ENCODE assay signal across 1 cellular context in the genomic region with DNA sequence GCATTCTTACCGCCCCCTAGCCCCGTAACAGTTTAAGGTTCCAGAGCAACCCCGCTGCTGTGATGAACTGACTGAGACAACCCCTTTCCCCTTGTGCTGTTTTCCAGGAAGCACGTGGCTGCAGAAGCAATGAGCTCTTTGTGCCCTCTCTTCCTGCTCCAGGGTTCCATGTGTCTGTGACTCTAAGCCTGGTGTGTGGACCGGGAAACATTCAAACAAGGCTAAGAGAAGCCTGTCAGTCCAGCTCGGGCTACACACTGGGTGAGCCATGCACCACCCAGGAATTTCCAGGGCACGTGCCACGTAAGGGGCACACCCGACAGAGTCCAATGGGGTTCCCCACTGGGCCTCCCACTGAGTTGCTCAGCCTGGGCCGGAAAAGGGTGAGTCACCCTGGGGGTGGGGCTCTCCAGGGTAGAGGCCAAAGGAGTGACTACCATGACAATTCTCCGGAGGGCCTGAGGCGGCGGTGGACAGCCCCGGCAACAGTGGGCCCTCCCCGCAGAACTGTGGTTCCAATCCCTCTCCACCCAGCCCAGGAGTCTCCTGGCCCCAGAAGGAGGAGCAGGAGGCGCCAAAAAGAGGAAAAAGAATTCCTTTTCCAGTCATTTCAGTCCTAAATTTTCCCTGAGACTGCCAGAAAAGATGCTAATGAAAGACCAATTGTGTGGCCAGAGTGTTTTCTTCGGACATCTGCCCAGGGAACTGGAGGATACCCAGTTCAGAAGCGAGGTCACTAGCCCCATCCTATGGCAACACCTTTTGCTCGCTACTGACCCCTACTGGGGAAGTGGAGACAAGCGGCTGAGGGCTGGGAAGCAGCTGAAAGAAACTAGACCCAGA.
TF ChIP-seq lines count a peak whose summit lies in the region.

No MANE protein-coding gene starts in this region.

TF ChIP-seq in K562, 482 proteins besides CTCF, POLR2A, EP300 and RAD21 (continued from another document and continues in another):
- TF ChIP-seq ZNF717 (CRISPR knock-in tag; IDR thresholded peaks at IDR 0.05) (no peak), HMG20A (CRISPR knock-in tag; conservative IDR thresholded peaks at IDR 0.05) (no peak), JUN (IDR thresholded peaks at IDR 0.05; ENCODE audit: borderline replicate concordance, low read depth, low read length) (peak; percentile 95), JUN (CRISPR knock-in tag; IDR thresholded peaks at IDR 0.05; ENCODE audit: borderline replicate concordance) (peak; percentile 91; the same call in 1 of the 2 replicates), HMGN3 (IDR thresholded peaks at IDR 0.05; ENCODE audit: borderline replicate concordance, extremely low read depth, insufficient read length, low read depth, low read length) (no peak), CC2D1A (IDR thresholded peaks at IDR 0.05) (peak; percentile 37), MTA3 (IDR thresholded peaks at IDR 0.05; ENCODE audit: borderline replicate concordance) (peak; percentile 84; the same call in 1 of the 2 replicates), HNRNPUL1 (IDR thresholded peaks at IDR 0.05; ENCODE audit: low read length) (no peak), ZBTB34 (CRISPR knock-in tag; IDR thresholded peaks at IDR 0.05) (0 out of 2 replicates have a peak, but pooled peaks have one; percentile 26), ZNF316 (IDR thresholded peaks at IDR 0.05) (peak; percentile 52; the same call in 1 of the 2 replicates), MYNN (IDR thresholded peaks at IDR 0.05) (peak; percentile 77), MYNN (CRISPR knock-in tag; IDR thresholded peaks at IDR 0.05) (no peak), PCBP2 (IDR thresholded peaks at IDR 0.05; ENCODE audit: low read depth, low read length, poor library complexity, severe bottlenecking) (no peak), POLR2G (IDR thresholded peaks at IDR 0.05; ENCODE audit: low read depth, low read length) (peak; percentile 81), THRAP3 (IDR thresholded peaks at IDR 0.05; ENCODE audit: borderline replicate concordance) (0 out of 2 replicates have a peak, but pooled peaks have one; percentile 48), NFXL1 (CRISPR knock-in tag; IDR thresholded peaks at IDR 0.05) (peak; percentile 49; the same call in 1 of the 2 replicates), ZFX (CRISPR knock-in tag; IDR thresholded peaks at IDR 0.05) (peak; percentile 86), JUND (IDR thresholded peaks at IDR 0.05; ENCODE audit: borderline replicate concordance, low read depth, low read length) (peak; percentile 99), JUND (tag; IDR thresholded peaks at IDR 0.05; ENCODE audit: borderline replicate concordance, low read depth, low read length) (peak; percentile 99), ZNF584 (CRISPR knock-in tag; IDR thresholded peaks at IDR 0.05; ENCODE audit: low read depth) (peak; percentile 92), SIRT6 (IDR thresholded peaks at IDR 0.05; ENCODE audit: low read depth, low read length) (peak; percentile 16), CREM (IDR thresholded peaks at IDR 0.05; ENCODE audit: low read depth) (peak; percentile 37; the same call in 1 of the 2 replicates), FOXJ2 (tag; IDR thresholded peaks at IDR 0.05) (no peak; the same call in 1 of the 2 replicates), MED1 (CRISPR knock-in tag; IDR thresholded peaks at IDR 0.05; ENCODE audit: borderline replicate concordance) (no peak), ZNF165 (CRISPR knock-in tag; IDR thresholded peaks at IDR 0.05; ENCODE audit: borderline replicate concordance) (peak; percentile 67; the same call in 1 of the 2 replicates), FOS (IDR thresholded peaks at IDR 0.05; ENCODE audit: extremely low read depth, insufficient read length) (peak; percentile 55), CEBPG (CRISPR knock-in tag; IDR thresholded peaks at IDR 0.05) (no peak), CEBPG (tag; conservative IDR thresholded peaks at IDR 0.05 in 1 of 2, IDR thresholded peaks at IDR 0.05 in 1 of 2) (no peak), ARID2 (IDR thresholded peaks at IDR 0.05) (no peak), HEY1 (CRISPR knock-in tag; IDR thresholded peaks at IDR 0.05; ENCODE audit: borderline replicate concordance) (no peak), FOXA3 (CRISPR knock-in tag; conservative IDR thresholded peaks at IDR 0.05 in 1 of 2, IDR thresholded peaks at IDR 0.05 in 1 of 2) (no peak), ZNF780A (CRISPR knock-in tag; IDR thresholded peaks at IDR 0.05) (0 out of 2 replicates have a peak, but pooled peaks have one; percentile 22), NUFIP1 (IDR thresholded peaks at IDR 0.05; ENCODE audit: partially characterized antibody) (peak; percentile 4), ZNF354B (CRISPR knock-in tag; IDR thresholded peaks at IDR 0.05) (no peak), ID3 (CRISPR knock-in tag; IDR thresholded peaks at IDR 0.05) (no peak), ID3 (tag; IDR thresholded peaks at IDR 0.05) (peak; percentile 42), TAF1 (IDR thresholded peaks at IDR 0.05; ENCODE audit: control insufficient read depth, extremely low read depth, insufficient read depth, low read length, severe bottlenecking) (peak; percentile 8), L3MBTL2 (IDR thresholded peaks at IDR 0.05) (peak; percentile 94), ELF1 (tag; IDR thresholded peaks at IDR 0.05) (peak; percentile 63; the same call in 1 of the 2 replicates), MTF1 (CRISPR knock-in tag; IDR thresholded peaks at IDR 0.05; ENCODE audit: borderline replicate concordance) (no peak), POLR2AphosphoS5 (IDR thresholded peaks at IDR 0.05; ENCODE audit: control insufficient read depth, insufficient read depth, low read depth, low read length) (peak; percentile 19; the same call in 1 of the 2 replicates), ZBTB7A (IDR thresholded peaks at IDR 0.05; ENCODE audit: borderline replicate concordance, control insufficient read depth, low read depth, low read length) (peak; percentile 34; the same call in 1 of the 2 replicates), SMAD4 (CRISPR knock-in tag; conservative IDR thresholded peaks at IDR 0.05) (peak; percentile 92), ZHX1 (conservative IDR thresholded peaks at IDR 0.05; ENCODE audit: low read length) (peak; percentile 85; the same call in 1 of the 2 replicates), HDGF (IDR thresholded peaks at IDR 0.05) (no peak), NR2C2 (CRISPR knock-in tag; IDR thresholded peaks at IDR 0.05) (no peak), NR2C2 (tag; IDR thresholded peaks at IDR 0.05) (peak; percentile 91), TEAD1 (CRISPR knock-in tag; IDR thresholded peaks at IDR 0.05) (peak; percentile 7 to 68; a peak in 2 of 4 replicates), DEAF1 (CRISPR knock-in tag; IDR thresholded peaks at IDR 0.05) (peak; percentile 76), KDM1A (IDR thresholded peaks at IDR 0.05) (0 out of 4 replicates have a peak, but pooled peaks have one; percentile 27 to 33), KAT8 (IDR thresholded peaks at IDR 0.05; ENCODE audit: low read depth) (no peak)
- TF ChIP-seq, protein P1, sequence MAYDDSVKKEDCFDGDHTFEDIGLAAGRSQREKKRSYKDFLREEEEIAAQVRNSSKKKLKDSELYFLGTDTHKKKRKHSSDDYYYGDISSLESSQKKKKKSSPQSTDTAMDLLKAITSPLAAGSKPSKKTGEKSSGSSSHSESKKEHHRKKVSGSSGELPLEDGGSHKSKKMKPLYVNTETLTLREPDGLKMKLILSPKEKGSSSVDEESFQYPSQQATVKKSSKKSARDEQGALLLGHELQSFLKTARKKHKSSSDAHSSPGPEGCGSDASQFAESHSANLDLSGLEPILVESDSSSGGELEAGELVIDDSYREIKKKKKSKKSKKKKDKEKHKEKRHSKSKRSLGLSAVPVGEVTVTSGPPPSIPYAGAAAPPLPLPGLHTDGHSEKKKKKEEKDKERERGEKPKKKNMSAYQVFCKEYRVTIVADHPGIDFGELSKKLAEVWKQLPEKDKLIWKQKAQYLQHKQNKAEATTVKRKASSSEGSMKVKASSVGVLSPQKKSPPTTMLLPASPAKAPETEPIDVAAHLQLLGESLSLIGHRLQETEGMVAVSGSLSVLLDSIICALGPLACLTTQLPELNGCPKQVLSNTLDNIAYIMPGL (CRISPR knock-in tag; IDR thresholded peaks at IDR 0.05): no peak
- TF ChIP-seq, protein P2, sequence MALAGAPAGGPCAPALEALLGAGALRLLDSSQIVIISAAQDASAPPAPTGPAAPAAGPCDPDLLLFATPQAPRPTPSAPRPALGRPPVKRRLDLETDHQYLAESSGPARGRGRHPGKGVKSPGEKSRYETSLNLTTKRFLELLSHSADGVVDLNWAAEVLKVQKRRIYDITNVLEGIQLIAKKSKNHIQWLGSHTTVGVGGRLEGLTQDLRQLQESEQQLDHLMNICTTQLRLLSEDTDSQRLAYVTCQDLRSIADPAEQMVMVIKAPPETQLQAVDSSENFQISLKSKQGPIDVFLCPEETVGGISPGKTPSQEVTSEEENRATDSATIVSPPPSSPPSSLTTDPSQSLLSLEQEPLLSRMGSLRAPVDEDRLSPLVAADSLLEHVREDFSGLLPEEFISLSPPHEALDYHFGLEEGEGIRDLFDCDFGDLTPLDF (CRISPR knock-in tag; IDR thresholded peaks at IDR 0.05): peak; percentile 20; the same call in 1 of the 2 replicates
- TF ChIP-seq, protein P3, sequence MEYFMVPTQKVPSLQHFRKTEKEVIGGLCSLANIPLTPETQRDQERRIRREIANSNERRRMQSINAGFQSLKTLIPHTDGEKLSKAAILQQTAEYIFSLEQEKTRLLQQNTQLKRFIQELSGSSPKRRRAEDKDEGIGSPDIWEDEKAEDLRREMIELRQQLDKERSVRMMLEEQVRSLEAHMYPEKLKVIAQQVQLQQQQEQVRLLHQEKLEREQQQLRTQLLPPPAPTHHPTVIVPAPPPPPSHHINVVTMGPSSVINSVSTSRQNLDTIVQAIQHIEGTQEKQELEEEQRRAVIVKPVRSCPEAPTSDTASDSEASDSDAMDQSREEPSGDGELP (CRISPR knock-in tag; IDR thresholded peaks at IDR 0.05; ENCODE audit: borderline replicate concordance): peak; percentile 57
- TF ChIP-seq, protein P4, sequence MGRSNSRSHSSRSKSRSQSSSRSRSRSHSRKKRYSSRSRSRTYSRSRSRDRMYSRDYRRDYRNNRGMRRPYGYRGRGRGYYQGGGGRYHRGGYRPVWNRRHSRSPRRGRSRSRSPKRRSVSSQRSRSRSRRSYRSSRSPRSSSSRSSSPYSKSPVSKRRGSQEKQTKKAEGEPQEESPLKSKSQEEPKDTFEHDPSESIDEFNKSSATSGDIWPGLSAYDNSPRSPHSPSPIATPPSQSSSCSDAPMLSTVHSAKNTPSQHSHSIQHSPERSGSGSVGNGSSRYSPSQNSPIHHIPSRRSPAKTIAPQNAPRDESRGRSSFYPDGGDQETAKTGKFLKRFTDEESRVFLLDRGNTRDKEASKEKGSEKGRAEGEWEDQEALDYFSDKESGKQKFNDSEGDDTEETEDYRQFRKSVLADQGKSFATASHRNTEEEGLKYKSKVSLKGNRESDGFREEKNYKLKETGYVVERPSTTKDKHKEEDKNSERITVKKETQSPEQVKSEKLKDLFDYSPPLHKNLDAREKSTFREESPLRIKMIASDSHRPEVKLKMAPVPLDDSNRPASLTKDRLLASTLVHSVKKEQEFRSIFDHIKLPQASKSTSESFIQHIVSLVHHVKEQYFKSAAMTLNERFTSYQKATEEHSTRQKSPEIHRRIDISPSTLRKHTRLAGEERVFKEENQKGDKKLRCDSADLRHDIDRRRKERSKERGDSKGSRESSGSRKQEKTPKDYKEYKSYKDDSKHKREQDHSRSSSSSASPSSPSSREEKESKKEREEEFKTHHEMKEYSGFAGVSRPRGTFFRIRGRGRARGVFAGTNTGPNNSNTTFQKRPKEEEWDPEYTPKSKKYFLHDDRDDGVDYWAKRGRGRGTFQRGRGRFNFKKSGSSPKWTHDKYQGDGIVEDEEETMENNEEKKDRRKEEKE (IDR thresholded peaks at IDR 0.05; ENCODE audit: borderline replicate concordance in 1 of 2, control insufficient read depth in 1 of 2, low read depth in 2 of 2, low read length in 1 of 2): no peak
